Comparison of ENCODE assay signal across 13 cellular contexts in the genomic region with DNA sequence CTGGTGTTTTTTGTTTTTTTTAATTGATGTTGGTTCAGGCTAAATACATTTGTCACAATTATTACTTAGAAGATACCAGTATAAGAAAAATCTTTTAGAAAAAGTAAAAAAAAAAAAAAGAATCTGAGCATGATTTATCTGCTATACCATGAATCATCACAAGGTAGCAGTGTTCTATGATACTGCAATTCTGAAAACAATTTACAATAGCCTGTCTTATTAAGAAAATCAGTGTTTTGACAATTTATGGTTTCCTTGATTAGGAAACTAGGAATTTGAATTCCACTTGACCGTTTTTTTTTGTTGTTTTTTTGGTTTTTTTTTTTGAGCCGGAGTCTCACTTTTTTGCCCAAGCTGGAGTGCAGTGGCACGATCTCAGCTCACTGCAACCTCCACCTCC. TPM values are rescaled to one million over a fixed set of nuclear protein-coding genes. Genes with fewer than 3 reads are reported as not detected.
DNase-seq lines count a peak whose midpoint lies in the region; ATAC-seq and TF ChIP-seq lines count a peak whose summit lies in the region.
"Had no signal": no experiment of that assay in that cellular context is flagged by ENCODE, and none has a peak within 500 bp of the region (broad histone marks: within the 10 kb centered on the region; RNA-seq: fewer than 3 reads in every experiment).

No MANE protein-coding gene starts in this region.

- TF ChIP-seq CTCF in SK-N-SH (IDR thresholded peaks at IDR 0.05) = peak; percentile 58
- TF ChIP-seq CTCF in KMS-11 (conservative IDR thresholded peaks at IDR 0.05; ENCODE audit: low read depth, low read length) = peak; percentile 47
- peak in 4 of 7 experiments; percentile 8 to 36 (median 18) for TF ChIP-seq CTCF in body of pancreas (IDR thresholded peaks at IDR 0.05)
- TF ChIP-seq CTCF in retinal pigment epithelial cell (conservative IDR thresholded peaks at IDR 0.05; ENCODE audit: low read depth, low read length) = peak; percentile 24

- no peak for ATAC-seq in SK-N-SH treated with all-trans-retinoic acid at 6 μM for 48 hours
- no peak for ATAC-seq in body of pancreas
- no peak for ATAC-seq in HG02642 (IDR thresholded peaks at IDR 0.05; ENCODE audit: poor library complexity, unreplicated experiment)
- ATAC-seq: stimulated activated naive CD8-positive, alpha-beta T cell treated with anti-CD3 and anti-CD28 coated beads, Interleukin-15, amount 100 ng/mL, for 72 hours had no signal

- DNase-seq in SK-N-SH (peak; percentile 19), body of pancreas (no peak), retinal pigment epithelial cell (ENCODE audit: low read depth) (no peak), NCI-H345 (lab: John Stamatoyannopoulos, UW) (no peak), medulla oblongata (ENCODE audit: extremely low spot score) (no peak)
- DNase-seq: activated T-cell treated with anti-CD3 and anti-CD28 coated beads, Interleukin-2, amount 50 U/mL, for 24 hours; stimulated activated naive CD8-positive, alpha-beta T cell treated with anti-CD3 and anti-CD28 coated beads, Interleukin-15, amount 100 ng/mL, for 72 hours had no signal

- H3K79me2 ChIP-seq in SK-N-SH (ENCODE audit: insufficient read depth) (no peaks in the 10 kb centered on the region), KMS-11 (ENCODE audit: insufficient read depth, low read depth) (no peaks in the 10 kb centered on the region)

- H3F3A ChIP-seq in SK-N-SH (replicated peaks; ENCODE audit: insufficient read depth) = no peaks in the 10 kb centered on the region

- H4K20me1 ChIP-seq in SK-N-SH (ENCODE audit: insufficient read depth) (no peaks in the 10 kb centered on the region), KMS-11 (ENCODE audit: insufficient read depth) (no peaks in the 10 kb centered on the region)

- no peaks in the 10 kb centered on the region for H3K9me2 ChIP-seq in SK-N-SH

- no peak for TF ChIP-seq EP300 in SK-N-SH (IDR thresholded peaks at IDR 0.05; ENCODE audit: borderline replicate concordance in 1 of 2, low read depth in 1 of 2, low read length in 1 of 2)

- no peak overlapping the region for H2AFZ ChIP-seq in SK-N-SH (ENCODE audit: low read depth)
- H2AFZ ChIP-seq in KMS-11 (ENCODE audit: low read depth) = no peak overlapping the region

- H3K9me3 ChIP-seq in SK-N-SH (no peaks in the 10 kb centered on the region), body of pancreas (peaks cover 0 to 4% (median 0%) of the 10 kb centered on the region in 3 donors)

- H3K4me2 ChIP-seq in SK-N-SH = no peak overlapping the region
- H3K4me2 ChIP-seq in KMS-11 = no peak overlapping the region

- intact Hi-C loops in body of pancreas (cut with DNase I) = loop anchor here (10.0 kb wide), 1 partner anchor 207 kb away; no protein-coding TSS in a partner anchor

- WGBS in SK-N-SH (ENCODE audit: low lambda C conversion rate) = 60% methylated on average over 3 of the region's 3 CpGs
- whole genome bisulfite sequencing in body of pancreas, 2 donors = 57 to 62% methylated on average over 3 of the region's 3 CpGs

- H3K4me1 ChIP-seq in SK-N-SH (ENCODE audit: control insufficient read depth in 1 of 2, insufficient read depth in 2 of 2, low read depth in 1 of 2, low read length in 1 of 2) = no peaks in the 10 kb centered on the region
- H3K4me1 ChIP-seq in KMS-11 (ENCODE audit: low read depth, poor library complexity, severe bottlenecking) = no peaks in the 10 kb centered on the region
- no peaks in the 10 kb centered on the region for H3K4me1 ChIP-seq in body of pancreas

- POLR2A ChIA-PET in SK-N-SH (lab: Yijun Ruan, JAX) = no interaction called here

- CTCF ChIA-PET in SK-N-SH (lab: Yijun Ruan, JAX) = interaction anchor here (0.8 to 1.2 kb wide), 3 partner anchors 10 to 220 kb away, joined by 3 to 4 read pairs (median 3); no protein-coding TSS in a partner anchor

- H3K27me3 ChIP-seq in SK-N-SH (ENCODE audit: insufficient read depth) (no peaks in the 10 kb centered on the region), KMS-11 (ENCODE audit: insufficient read depth, low read depth) (no peaks in the 10 kb centered on the region), body of pancreas (no peaks in the 10 kb centered on the region)

- H3K36me3 ChIP-seq in SK-N-SH (replicated peaks in 1 of 2; ENCODE audit: control insufficient read depth in 1 of 2, insufficient read depth in 2 of 2, low read length in 1 of 2) (no peaks in the 10 kb centered on the region), KMS-11 (ENCODE audit: insufficient read depth) (no peaks in the 10 kb centered on the region), body of pancreas (replicated peaks in 1 of 2; ENCODE audit: insufficient read depth in 1 of 2, low read depth in 2 of 2) (no peaks in the 10 kb centered on the region)

- H3K4me3 ChIP-seq in SK-N-SH (ENCODE audit: low read depth in 2 of 2, low read length in 1 of 2) = no peak overlapping the region
- no peak overlapping the region for H3K4me3 ChIP-seq in KMS-11 (IDR thresholded peaks at IDR 0.05; ENCODE audit: insufficient read depth, low read depth, low read length)
- H3K4me3 ChIP-seq in body of pancreas = no peak overlapping the region
- no peak overlapping the region for H3K4me3 ChIP-seq in retinal pigment epithelial cell (ENCODE audit: low read length)

- TF ChIP-seq RAD21 in SK-N-SH (IDR thresholded peaks at IDR 0.05; ENCODE audit: low read length) = peak; percentile 42; the same call in 1 of the 2 replicates

- H3K9ac ChIP-seq in SK-N-SH (no peak overlapping the region), KMS-11 (no peak overlapping the region)

- no peak overlapping the region for H3K27ac ChIP-seq in SK-N-SH (ENCODE audit: low read depth in 2 of 2, low read length in 1 of 2)
- H3K27ac ChIP-seq in KMS-11 = no peak overlapping the region
- H3K27ac ChIP-seq in body of pancreas = no peak overlapping the region

- no peak for TF ChIP-seq POLR2A in body of pancreas (IDR thresholded peaks at IDR 0.05)

TF ChIP-seq in SK-N-SH, 30 proteins besides CTCF, POLR2A, EP300 and RAD21:
- TF ChIP-seq SMC3 (IDR thresholded peaks at IDR 0.05; ENCODE audit: low read depth, low read length) = 0 out of 2 replicates have a peak, but pooled peaks have one; percentile 14
- TF ChIP-seq EZH2phosphoT487 (IDR thresholded peaks at IDR 0.05; ENCODE audit: borderline replicate concordance, low read depth) = no peak
- TF ChIP-seq ELF1 (IDR thresholded peaks at IDR 0.05) = no peak
- no peak for TF ChIP-seq TEAD4 (IDR thresholded peaks at IDR 0.05; ENCODE audit: borderline replicate concordance, insufficient read depth)
TF ChIP-seq in SK-N-SH: peak in this region for 1.

TF ChIP-seq in SK-N-SH treated with all-trans-retinoic acid at 6 μM for 48 hours, 23 proteins besides CTCF, POLR2A, EP300 and RAD21:
- TF ChIP-seq BACH2 (CRISPR knock-in tag; IDR thresholded peaks at IDR 0.05; ENCODE audit: borderline replicate concordance) = no peak
- no peak for TF ChIP-seq ZNF8 (CRISPR knock-in tag; IDR thresholded peaks at IDR 0.05)
- no peak for TF ChIP-seq ISL1 (CRISPR knock-in tag; IDR thresholded peaks at IDR 0.05)
- no peak for TF ChIP-seq SNAI2 (CRISPR knock-in tag; IDR thresholded peaks at IDR 0.05)

RNA-seq across cellular contexts. Expression of a gene that starts 9.3 kb away (rescaled TPM):
- 0.02 TPM in 1 of 2 replicates, not detected in the other for polyA plus RNA-seq in SK-N-SH (2012; rRNA removed)
- polyA plus RNA-seq in SK-N-SH (2012; cell fraction: cytosol; rRNA removed) = 0.01 and 0.03 TPM in 2 replicates
- polyA plus RNA-seq in SK-N-SH (2012; cell fraction: nucleus; rRNA removed) = 0.04 TPM in 1 of 2 replicates, not detected in the other
- total RNA-seq in body of pancreas = under 1 TPM in 1 of 2 donors, not detected in 1; 0.26 TPM

RNA-seq across cellular contexts. Expression of a gene that starts 34.2 kb away (rescaled TPM):
- polyA plus RNA-seq in SK-N-SH (2012; rRNA removed) = not detected in 2 replicates
- polyA plus RNA-seq in SK-N-SH (2012; cell fraction: cytosol; rRNA removed) = not detected in 2 replicates
- not detected in 2 replicates for polyA plus RNA-seq in SK-N-SH (2012; cell fraction: nucleus; rRNA removed)
- not detected for total RNA-seq in body of pancreas
- total RNA-seq: CD4-positive, CD25-positive, alpha-beta regulatory T cell; H1; mononuclear cell had no signal
- polyA plus RNA-seq: CD4-positive, CD25-positive, alpha-beta regulatory T cell had no signal

RNA-seq across cellular contexts. Expression of a gene that starts 39.2 kb away (rescaled TPM):
- 0.82 and 1.5 TPM in 2 replicates for polyA plus RNA-seq in SK-N-SH (2012; rRNA removed)
- 0.59 and 0.67 TPM in 2 replicates for polyA plus RNA-seq in SK-N-SH (2012; cell fraction: cytosol; rRNA removed)
- polyA plus RNA-seq in SK-N-SH (2012; cell fraction: nucleus; rRNA removed) = 3.7 and 9.6 TPM in 2 replicates
- total RNA-seq in body of pancreas = 1 to 10 TPM; 2.1 to 3.3 TPM
- total RNA-seq: CD4-positive, CD25-positive, alpha-beta regulatory T cell; mononuclear cell had no signal
- polyA plus RNA-seq: CD4-positive, CD25-positive, alpha-beta regulatory T cell had no signal
